9 cellular contexts compared by ENCODE assay signal in genomic region chr11:122717264-122717867, GRCh38.
DNase-seq lines count a peak whose midpoint lies in the region; ATAC-seq and TF ChIP-seq lines count a peak whose summit lies in the region.
"Had no signal": no experiment of that assay in that cellular context is flagged by ENCODE, and none has a peak within 500 bp of the region (broad histone marks: within the 10 kb centered on the region; RNA-seq: fewer than 3 reads in every experiment).

No MANE protein-coding gene starts in this region.

- TF ChIP-seq CTCF in right atrium auricular region (IDR thresholded peaks at IDR 0.05) (no peak), neutrophil (IDR thresholded peaks at IDR 0.05) (peak; percentile 25)

- H3K27ac Mint-ChIP-seq in T-helper 2 cell treated with Interferon-gamma antibody and Interleukin-4, amounts not matched to agents 5 μg/mL and 100 μg/mL, for 36 hours = peak overlapping the region; percentile 75

- no peaks in the 10 kb centered on the region for H3K27me3 ChIP-seq in right atrium auricular region
- no peaks in the 10 kb centered on the region for H3K27me3 ChIP-seq in neutrophil

- ATAC-seq in Right ventricle myocardium inferior = peak; percentile 46
- ATAC-seq in HG03025 (IDR thresholded peaks at IDR 0.05; ENCODE audit: low FRiP score, unreplicated experiment) = peak; percentile 76

- H3K27ac ChIP-seq in right atrium auricular region = no peak overlapping the region
- peak overlapping the region; percentile 97 for H3K27ac ChIP-seq in neutrophil
- H3K27ac ChIP-seq: C4-2B had no signal

- peak overlapping the region; percentile 43 for H3K4me3 Mint-ChIP-seq in T-helper 2 cell treated with Interferon-gamma antibody and Interleukin-4, amounts not matched to agents 5 μg/mL and 100 μg/mL, for 36 hours

- H3K9me3 ChIP-seq in right atrium auricular region (no peaks in the 10 kb centered on the region), neutrophil (no peaks in the 10 kb centered on the region)

- H3K36me3 ChIP-seq in right atrium auricular region (no peaks in the 10 kb centered on the region), neutrophil (no peaks in the 10 kb centered on the region)

- H3K9me3 Mint-ChIP-seq in T-helper 2 cell treated with Interferon-gamma antibody and Interleukin-4, amounts not matched to agents 5 μg/mL and 100 μg/mL, for 36 hours = no peaks in the 10 kb centered on the region

- no peak overlapping the region for H3K4me3 ChIP-seq in right atrium auricular region
- H3K4me3 ChIP-seq in neutrophil (ENCODE audit: low read depth in 1 of 2, low read length in 1 of 2) = peak overlapping the region; percentile 3 to 23

- H3K4me1 ChIP-seq in right atrium auricular region = no peaks in the 10 kb centered on the region
- H3K4me1 ChIP-seq in neutrophil (ENCODE audit: control insufficient read depth in 1 of 2, insufficient read depth in 1 of 2, low read depth in 1 of 2, low read length in 1 of 2) = peaks cover 55% of the 10 kb centered on the region in 2 experiments

- intact Hi-C loops in Right ventricle myocardium inferior (cut with DNase I) = no loop called here

- H3K4me1 Mint-ChIP-seq in T-helper 2 cell treated with Interferon-gamma antibody and Interleukin-4, amounts not matched to agents 5 μg/mL and 100 μg/mL, for 36 hours (ENCODE audit: low read depth) = peaks cover 42% of the 10 kb centered on the region

- H3K36me3 Mint-ChIP-seq in T-helper 2 cell treated with Interferon-gamma antibody and Interleukin-4, amounts not matched to agents 5 μg/mL and 100 μg/mL, for 36 hours (ENCODE audit: low read depth) = peaks cover 2% of the 10 kb centered on the region

- no peak for DNase-seq in Right ventricle myocardium inferior (ENCODE audit: missing footprints)
- DNase-seq in right atrium auricular region (ENCODE audit: low spot score) = no peak
- peak; percentile 17 for DNase-seq in T-helper 2 cell treated with Interferon-gamma antibody and Interleukin-4, amounts not matched to agents 5 μg/mL and 100 μg/mL, for 36 hours (ENCODE audit: low spot score)
- DNase-seq in retina = no peak
- no peak for DNase-seq in stimulated activated naive CD4-positive, alpha-beta T cell (lab: John Stamatoyannopoulos, UW)
- no peak for DNase-seq in NCI-H2196 (lab: John Stamatoyannopoulos, UW; ENCODE audit: unreplicated experiment)

- peaks cover 15% of the 10 kb centered on the region for H3K27me3 Mint-ChIP-seq in T-helper 2 cell treated with Interferon-gamma antibody and Interleukin-4, amounts not matched to agents 5 μg/mL and 100 μg/mL, for 36 hours (ENCODE audit: low read depth)

Comparison
In these comparisons a context has a peak if more than half of its experiments do, and no peak if none do; other contexts are left out.
1. H3K4me3 ChIP-seq: peak in neutrophil (2 of 2); none in right atrium auricular region (0 of 2).